In genomic region chr5:96876292-96876850, GRCh38 we compare ENCODE assay signal across 1 cellular context.
TF ChIP-seq lines count a peak whose summit lies in the region.

A gene with protein sequence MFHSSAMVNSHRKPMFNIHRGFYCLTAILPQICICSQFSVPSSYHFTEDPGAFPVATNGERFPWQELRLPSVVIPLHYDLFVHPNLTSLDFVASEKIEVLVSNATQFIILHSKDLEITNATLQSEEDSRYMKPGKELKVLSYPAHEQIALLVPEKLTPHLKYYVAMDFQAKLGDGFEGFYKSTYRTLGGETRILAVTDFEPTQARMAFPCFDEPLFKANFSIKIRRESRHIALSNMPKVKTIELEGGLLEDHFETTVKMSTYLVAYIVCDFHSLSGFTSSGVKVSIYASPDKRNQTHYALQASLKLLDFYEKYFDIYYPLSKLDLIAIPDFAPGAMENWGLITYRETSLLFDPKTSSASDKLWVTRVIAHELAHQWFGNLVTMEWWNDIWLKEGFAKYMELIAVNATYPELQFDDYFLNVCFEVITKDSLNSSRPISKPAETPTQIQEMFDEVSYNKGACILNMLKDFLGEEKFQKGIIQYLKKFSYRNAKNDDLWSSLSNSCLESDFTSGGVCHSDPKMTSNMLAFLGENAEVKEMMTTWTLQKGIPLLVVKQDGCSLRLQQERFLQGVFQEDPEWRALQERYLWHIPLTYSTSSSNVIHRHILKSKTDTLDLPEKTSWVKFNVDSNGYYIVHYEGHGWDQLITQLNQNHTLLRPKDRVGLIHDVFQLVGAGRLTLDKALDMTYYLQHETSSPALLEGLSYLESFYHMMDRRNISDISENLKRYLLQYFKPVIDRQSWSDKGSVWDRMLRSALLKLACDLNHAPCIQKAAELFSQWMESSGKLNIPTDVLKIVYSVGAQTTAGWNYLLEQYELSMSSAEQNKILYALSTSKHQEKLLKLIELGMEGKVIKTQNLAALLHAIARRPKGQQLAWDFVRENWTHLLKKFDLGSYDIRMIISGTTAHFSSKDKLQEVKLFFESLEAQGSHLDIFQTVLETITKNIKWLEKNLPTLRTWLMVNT (plus strand): TSS chr5:96876500. CDS start chr5:96879686, 3,186 bp downstream.

TF ChIP-seq in K562, 482 proteins besides CTCF, POLR2A, EP300 and RAD21 (continued from another document and continues in another):
- TF ChIP-seq CREB5 (CRISPR knock-in tag; IDR thresholded peaks at IDR 0.05) (no peak), IRF1 (CRISPR knock-in tag; IDR thresholded peaks at IDR 0.05; ENCODE audit: borderline replicate concordance) (peak; percentile 58; the same call in 1 of the 2 replicates), L3MBTL2 (IDR thresholded peaks at IDR 0.05) (no peak), MCM7 (IDR thresholded peaks at IDR 0.05) (no peak), SMAD1 (IDR thresholded peaks at IDR 0.05; ENCODE audit: low read depth, low read length, partially characterized antibody) (no peak), ZNF584 (CRISPR knock-in tag; IDR thresholded peaks at IDR 0.05; ENCODE audit: low read depth) (0 out of 2 replicates have a peak, but pooled peaks have one; percentile 55), ZBED1 (IDR thresholded peaks at IDR 0.05) (no peak), ZKSCAN8 (CRISPR knock-in tag; IDR thresholded peaks at IDR 0.05) (peak; percentile 70; the same call in 1 of the 2 replicates), TAF1 (IDR thresholded peaks at IDR 0.05; ENCODE audit: control insufficient read depth, extremely low read depth, insufficient read depth, low read length, severe bottlenecking) (peak; percentile 34), ZNF318 (IDR thresholded peaks at IDR 0.05; ENCODE audit: borderline replicate concordance in 1 of 2, low read depth in 1 of 2) (peak in 1 of 2 experiments; percentile 49; a peak in 1 of 4 replicates), ZNF75A (CRISPR knock-in tag; IDR thresholded peaks at IDR 0.05) (no peak), LEF1 (IDR thresholded peaks at IDR 0.05) (no peak), NR2F6 (CRISPR knock-in tag; IDR thresholded peaks at IDR 0.05) (no peak), ZNF398 (CRISPR knock-in tag; IDR thresholded peaks at IDR 0.05) (no peak), ZNF445 (CRISPR knock-in tag; IDR thresholded peaks at IDR 0.05; ENCODE audit: low read depth) (no peak), CHD1 (IDR thresholded peaks at IDR 0.05; ENCODE audit: low read length) (no peak), RBBP5 (IDR thresholded peaks at IDR 0.05; ENCODE audit: borderline replicate concordance, insufficient read depth, low read length, poor library complexity, severe bottlenecking) (peak; percentile 61), MCM2 (IDR thresholded peaks at IDR 0.05; ENCODE audit: low read depth) (no peak), SREBF1 (IDR thresholded peaks at IDR 0.05; ENCODE audit: borderline replicate concordance, low read depth, low read length) (no peak), FOXK2 (conservative IDR thresholded peaks at IDR 0.05 in 1 of 2, IDR thresholded peaks at IDR 0.05 in 1 of 2; ENCODE audit: low read depth in 2 of 2) (peak in 1 of 2 experiments; percentile 30; a peak in 1 of 4 replicates), HIVEP1 (CRISPR knock-in tag; IDR thresholded peaks at IDR 0.05) (no peak), SMARCE1 (IDR thresholded peaks at IDR 0.05) (no peak), ZNF282 (CRISPR knock-in tag; IDR thresholded peaks at IDR 0.05) (no peak), POLR3G (IDR thresholded peaks at IDR 0.05; ENCODE audit: extremely low read depth, insufficient read length, insufficient replicate concordance) (no peak), SIN3B (IDR thresholded peaks at IDR 0.05; ENCODE audit: low read depth) (no peak), E2F3 (CRISPR knock-in tag; IDR thresholded peaks at IDR 0.05) (no peak), HDAC1 (IDR thresholded peaks at IDR 0.05) (no peak), GATAD2B (IDR thresholded peaks at IDR 0.05; ENCODE audit: borderline replicate concordance) (no peak), ZNF146 (CRISPR knock-in tag; IDR thresholded peaks at IDR 0.05; ENCODE audit: unreplicated experiment) (no peak), ATF7 (IDR thresholded peaks at IDR 0.05) (peak; percentile 10; the same call in 1 of the 2 replicates), TRIM28 (IDR thresholded peaks at IDR 0.05) (no peak), ETV6 (IDR thresholded peaks at IDR 0.05; ENCODE audit: borderline replicate concordance in 1 of 2, low read depth in 2 of 2, low read length in 1 of 2) (no peak), ETV6 (CRISPR knock-in tag; IDR thresholded peaks at IDR 0.05; ENCODE audit: borderline replicate concordance) (no peak), DMBX1 (CRISPR knock-in tag; IDR thresholded peaks at IDR 0.05; ENCODE audit: borderline replicate concordance) (no peak), MCM5 (IDR thresholded peaks at IDR 0.05; ENCODE audit: low read depth) (no peak), U2AF2 (optimal IDR thresholded peaks at IDR 0.05; ENCODE audit: low read depth, low read length) (no peak), GTF3C2 (IDR thresholded peaks at IDR 0.05; ENCODE audit: borderline replicate concordance, extremely low read depth, insufficient read length) (no peak), ELF2 (CRISPR knock-in tag; IDR thresholded peaks at IDR 0.05) (no peak)
- TF ChIP-seq, protein P1, sequence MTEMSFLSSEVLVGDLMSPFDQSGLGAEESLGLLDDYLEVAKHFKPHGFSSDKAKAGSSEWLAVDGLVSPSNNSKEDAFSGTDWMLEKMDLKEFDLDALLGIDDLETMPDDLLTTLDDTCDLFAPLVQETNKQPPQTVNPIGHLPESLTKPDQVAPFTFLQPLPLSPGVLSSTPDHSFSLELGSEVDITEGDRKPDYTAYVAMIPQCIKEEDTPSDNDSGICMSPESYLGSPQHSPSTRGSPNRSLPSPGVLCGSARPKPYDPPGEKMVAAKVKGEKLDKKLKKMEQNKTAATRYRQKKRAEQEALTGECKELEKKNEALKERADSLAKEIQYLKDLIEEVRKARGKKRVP (CRISPR knock-in tag; IDR thresholded peaks at IDR 0.05): peak; percentile 13; the same call in 1 of the 2 replicates
- TF ChIP-seq, protein P2, sequence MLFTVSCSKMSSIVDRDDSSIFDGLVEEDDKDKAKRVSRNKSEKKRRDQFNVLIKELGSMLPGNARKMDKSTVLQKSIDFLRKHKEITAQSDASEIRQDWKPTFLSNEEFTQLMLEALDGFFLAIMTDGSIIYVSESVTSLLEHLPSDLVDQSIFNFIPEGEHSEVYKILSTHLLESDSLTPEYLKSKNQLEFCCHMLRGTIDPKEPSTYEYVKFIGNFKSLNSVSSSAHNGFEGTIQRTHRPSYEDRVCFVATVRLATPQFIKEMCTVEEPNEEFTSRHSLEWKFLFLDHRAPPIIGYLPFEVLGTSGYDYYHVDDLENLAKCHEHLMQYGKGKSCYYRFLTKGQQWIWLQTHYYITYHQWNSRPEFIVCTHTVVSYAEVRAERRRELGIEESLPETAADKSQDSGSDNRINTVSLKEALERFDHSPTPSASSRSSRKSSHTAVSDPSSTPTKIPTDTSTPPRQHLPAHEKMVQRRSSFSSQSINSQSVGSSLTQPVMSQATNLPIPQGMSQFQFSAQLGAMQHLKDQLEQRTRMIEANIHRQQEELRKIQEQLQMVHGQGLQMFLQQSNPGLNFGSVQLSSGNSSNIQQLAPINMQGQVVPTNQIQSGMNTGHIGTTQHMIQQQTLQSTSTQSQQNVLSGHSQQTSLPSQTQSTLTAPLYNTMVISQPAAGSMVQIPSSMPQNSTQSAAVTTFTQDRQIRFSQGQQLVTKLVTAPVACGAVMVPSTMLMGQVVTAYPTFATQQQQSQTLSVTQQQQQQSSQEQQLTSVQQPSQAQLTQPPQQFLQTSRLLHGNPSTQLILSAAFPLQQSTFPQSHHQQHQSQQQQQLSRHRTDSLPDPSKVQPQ (CRISPR knock-in tag; IDR thresholded peaks at IDR 0.05; ENCODE audit: borderline replicate concordance): no peak
